9 cellular contexts compared by ENCODE assay signal in genomic region chr13:98653471-98653985, GRCh38.
DNase-seq lines count a peak whose midpoint lies in the region; ATAC-seq and FAIRE-seq lines count a peak whose summit lies in the region.
"Had no signal": no experiment of that assay in that cellular context is flagged by ENCODE, and none has a peak within 500 bp of the region (broad histone marks: within the 10 kb centered on the region; RNA-seq: fewer than 3 reads in every experiment).

No MANE protein-coding gene starts in this region.

- peaks cover 0 to 3% of the 10 kb centered on the region in 2 donors for H3K4me1 ChIP-seq in small intestine (ENCODE audit: control insufficient read depth in 2 of 2, insufficient read depth in 1 of 2, low read depth in 1 of 2, low read length in 1 of 2)

- no peaks in the 10 kb centered on the region for H3K9me3 ChIP-seq in small intestine (ENCODE audit: control insufficient read depth, low read depth)

- WGBS in small intestine, 3 donors: 34 to 37% (median 35%) methylated on average over 9 of the region's 9 CpGs

- H3K27ac ChIP-seq in small intestine (ENCODE audit: low read depth in 1 of 2, low read length in 1 of 2): no peak overlapping the region

- no peak for FAIRE-seq in small intestine (lab: Jason Lieb, UNC)
- FAIRE-seq: A204.1 had no signal

- H3K27me3 ChIP-seq in small intestine (ENCODE audit: control insufficient read depth in 2 of 2, insufficient read depth in 2 of 2, low read length in 2 of 2): no peaks in the 10 kb centered on the region

- no peak overlapping the region for H3K4me3 ChIP-seq in small intestine (ENCODE audit: low read depth in 1 of 2, low read length in 2 of 2)

- H3K36me3 ChIP-seq in small intestine (ENCODE audit: control insufficient read depth in 2 of 2, insufficient read depth in 2 of 2, low read length in 2 of 2): no peaks in the 10 kb centered on the region

- peak; percentile 93 for ATAC-seq in HG02763 (IDR thresholded peaks at IDR 0.05; ENCODE audit: unreplicated experiment)

- DNase-seq in NCI-H446 (lab: John Stamatoyannopoulos, UW): peak; percentile 42 to 54
- no peak for DNase-seq in NCI-H446 treated with DMSO at 0.1 percent for 48 hours (lab: John Stamatoyannopoulos, UW)
- DNase-seq in NCI-H146 (lab: John Stamatoyannopoulos, UW): peak; percentile 90
- DNase-seq in T-helper 9 cell: peak; percentile 61
- DNase-seq in astrocyte of the hippocampus (ENCODE audit: low read depth, low spot score): peak; percentile 87
- DNase-seq in hypothalamus (lab: John Stamatoyannopoulos, UW): peak in 42 of 51 donors; percentile 6 to 78 (median 44)
- peak; percentile 92 for DNase-seq in small intestine
